In the genomic region with DNA sequence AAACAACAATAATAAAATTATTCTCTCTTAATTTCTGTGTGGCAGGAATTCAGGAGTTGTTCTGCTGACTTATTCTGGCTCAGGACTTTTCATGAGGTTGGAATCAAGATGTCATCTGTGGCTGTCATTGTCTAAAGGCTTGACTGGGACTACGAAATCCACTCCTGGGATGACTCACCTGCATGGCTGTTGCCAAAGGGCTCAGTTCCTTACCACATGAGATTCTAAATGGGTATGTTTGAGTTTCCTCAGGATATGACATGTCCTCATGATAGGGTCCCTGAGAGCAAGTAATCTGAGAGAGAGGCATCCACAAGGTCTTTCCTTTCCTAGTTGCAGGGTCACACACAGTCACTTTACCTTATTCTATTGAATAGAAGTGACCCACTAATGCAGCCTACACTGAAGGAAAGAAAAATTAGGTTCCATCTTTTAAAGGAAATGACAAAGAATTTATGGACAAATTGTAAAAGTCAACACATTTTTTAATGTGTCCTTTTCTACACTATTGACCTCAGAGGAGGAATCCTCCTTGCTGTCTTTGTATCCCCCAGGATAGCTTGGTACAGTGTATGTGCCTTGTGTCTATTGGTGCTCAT, we compare ENCODE assay signal across 10 cellular contexts.
DNase-seq lines count a peak whose midpoint lies in the region; TF ChIP-seq lines count a peak whose summit lies in the region.
"Had no signal": no experiment of that assay in that cellular context is flagged by ENCODE, and none has a peak within 500 bp of the region (broad histone marks: within the 10 kb centered on the region; RNA-seq: fewer than 3 reads in every experiment).

No MANE protein-coding gene starts in this region.

- H3K9me3 ChIP-seq in hepatocyte (ENCODE audit: low read depth): no peaks in the 10 kb centered on the region

- no peaks in the 10 kb centered on the region for H3K27me3 Mint-ChIP-seq in type B pancreatic cell

- in situ Hi-C loops in ACHN (cut with HindIII; ENCODE audit: low pct_ligation_motif_present, low pct_unique_long_range_greater_than_20kb, low sequenced_read_pairs): no loop called here

- WGBS in hepatocyte (ENCODE audit: low lambda C conversion rate, missing lambda C conversion rate): 57% methylated on average over 1 of the region's 1 CpG

- no peaks in the 10 kb centered on the region for H3K4me1 ChIP-seq in hepatocyte (ENCODE audit: insufficient read depth)

- H4K20me1 ChIP-seq in hepatocyte (ENCODE audit: insufficient read depth, poor library complexity, severe bottlenecking): no peaks in the 10 kb centered on the region

- H3K4me1 Mint-ChIP-seq in type B pancreatic cell (ENCODE audit: unreplicated experiment): peaks cover 6% of the 10 kb centered on the region

- no peak overlapping the region for H2AFZ ChIP-seq in hepatocyte

- H3K36me3 ChIP-seq in hepatocyte (replicated peaks; ENCODE audit: insufficient read depth, low read depth): no peaks in the 10 kb centered on the region

- no peaks in the 10 kb centered on the region for H3K9me2 ChIP-seq in hepatocyte (replicated peaks; ENCODE audit: insufficient read depth)

- DNase-seq in AG08396 (ENCODE audit: low spot score) (peak; percentile 20), HCEC 1CT (peak; percentile 53), SW 1271 (lab: John Stamatoyannopoulos, UW) (peak; percentile 30 to 41), fibroblast of the aortic adventitia (ENCODE audit: low read depth) (peak; percentile 41), 8988T (no peak), ACHN (no peak), hepatocyte (ENCODE audit: low spot score) (no peak), type B pancreatic cell (ENCODE audit: extremely low spot score, unreplicated experiment) (no peak)
- DNase-seq: NCI-H2081 had no signal

- no peaks in the 10 kb centered on the region for H3K36me3 Mint-ChIP-seq in type B pancreatic cell

- no peak overlapping the region for H3K27ac ChIP-seq in hepatocyte

- no peak overlapping the region for H3K4me3 ChIP-seq in fibroblast of the aortic adventitia (ENCODE audit: low read depth, low read length)
- no peak overlapping the region for H3K4me3 ChIP-seq in hepatocyte
- H3K4me3 ChIP-seq: smooth muscle cell had no signal

- H3K27me3 ChIP-seq in hepatocyte: no peaks in the 10 kb centered on the region

- H3K4me3 Mint-ChIP-seq in type B pancreatic cell: no peak overlapping the region

- no peaks in the 10 kb centered on the region for H3K9me3 Mint-ChIP-seq in type B pancreatic cell

- H3K79me2 ChIP-seq in hepatocyte: no peaks in the 10 kb centered on the region

- TF ChIP-seq CTCF in fibroblast of the aortic adventitia (IDR thresholded peaks at IDR 0.05; ENCODE audit: insufficient read depth, low read length) (no peak), hepatocyte (IDR thresholded peaks at IDR 0.05; ENCODE audit: poor library complexity) (no peak), type B pancreatic cell (conservative IDR thresholded peaks at IDR 0.05) (no peak)

- no peak overlapping the region for H3K4me2 ChIP-seq in hepatocyte
- H3K4me2 ChIP-seq: smooth muscle cell had no signal

- no peak overlapping the region for H3K27ac Mint-ChIP-seq in type B pancreatic cell

Comparison
In these comparisons a context has a peak if more than half of its experiments do, and no peak if none do; other contexts are left out.
1. DNase-seq: peak in AG08396 (single experiment), HCEC 1CT (single experiment), SW 1271 (2 of 2) and fibroblast of the aortic adventitia (single experiment); none in 8988T (single experiment), ACHN (single experiment), hepatocyte (single experiment) and type B pancreatic cell (single experiment).